ENCODE assay signal across 24 cellular contexts in genomic region chr20:52598306-52598705, GRCh38.
A peak's percentile ranks its signal among the peaks of the same experiment; 100 is the strongest.
DNase-seq lines count a peak whose midpoint lies in the region; ATAC-seq, FAIRE-seq and TF ChIP-seq lines count a peak whose summit lies in the region.
"Had no signal": no experiment of that assay in that cellular context is flagged by ENCODE, and none has a peak within 500 bp of the region (broad histone marks: within the 10 kb centered on the region; RNA-seq: fewer than 3 reads in every experiment).

No MANE protein-coding gene starts in this region.

- peak; percentile 38 for DNase-seq in RCC 7860 (ENCODE audit: low spot score)
- peak; percentile 2 for DNase-seq in glomerular visceral epithelial cell (ENCODE audit: extremely low spot score)
- peak; percentile 67 for DNase-seq in kidney tubule cell (ENCODE audit: low spot score)
- no peak for DNase-seq in activated gamma-delta T cell (lab: John Stamatoyannopoulos, UW)
- no peak for DNase-seq in GM12892 (ENCODE audit: insufficient read length)
- DNase-seq in RKO (ENCODE audit: low spot score), result no peak
- DNase-seq: 8988T; ACHN; AML-193; BE2C; CD4-positive, alpha-beta T cell; CD8-positive, alpha-beta memory T cell; DMS 273 treated with DMSO at 0.1 percent for 48 hours; DMS53; DMS79 treated with DMSO at 0.1 percent for 48 hours; GF-D8; GM23248; H7; HCEC 1CT had no signal

- no peak for ATAC-seq in HG02678 (IDR thresholded peaks at IDR 0.05; ENCODE audit: unreplicated experiment)
- ATAC-seq: A549 had no signal

- FAIRE-seq in RCC 7860 (lab: Jason Lieb, UNC) (no peak), GM12892 (lab: Jason Lieb, UNC) (no peak)
- FAIRE-seq: A549, D721Med, GM19239, H1 had no signal

- no peak for TF ChIP-seq POLR2A in GM12892 (IDR thresholded peaks at IDR 0.05; ENCODE audit: low read depth, low read length)

Comparison
In these comparisons a context has a peak if more than half of its experiments do, and no peak if none do; other contexts are left out.
1. DNase-seq: peak in RCC 7860 (single experiment), glomerular visceral epithelial cell (single experiment) and kidney tubule cell (single experiment); none in activated gamma-delta T cell (single experiment), GM12892 (single experiment) and RKO (single experiment).